In genomic region chr17:63986842-63987615, GRCh38 we compare ENCODE assay signal across 22 cellular contexts. TPM values are rescaled to one million over a fixed set of nuclear protein-coding genes. Genes with fewer than 3 reads are reported as not detected.
DNase-seq lines count a peak whose midpoint lies in the region.
"Had no signal": no experiment of that assay in that cellular context is flagged by ENCODE, and none has a peak within 500 bp of the region (broad histone marks: within the 10 kb centered on the region; RNA-seq: fewer than 3 reads in every experiment).

No MANE protein-coding gene starts in this region.

- peak overlapping the region; percentile 79 for H3K27ac Mint-ChIP-seq in activated T-cell treated with anti-CD3 and anti-CD28 coated beads, Interleukin-2, amount 50 U/mL, for 24 hours
- H3K27ac Mint-ChIP-seq in immature natural killer cell, result peak overlapping the region in 4 of 6 donors; percentile 46 to 81 (median 62)

- H3K27me3 ChIP-seq in subcutaneous abdominal adipose tissue (ENCODE audit: control insufficient read depth in 5 of 5, insufficient read depth in 4 of 5, low read length in 5 of 5), result peaks cover 0 to 13% (median 9%) of the 10 kb centered on the region in 5 donors

- H3K36me3 Mint-ChIP-seq in activated T-cell treated with anti-CD3 and anti-CD28 coated beads, Interleukin-2, amount 50 U/mL, for 24 hours (ENCODE audit: low read depth), result no peaks in the 10 kb centered on the region
- H3K36me3 Mint-ChIP-seq in immature natural killer cell, result peaks cover 0 to 3% (median 0%) of the 10 kb centered on the region in 3 donors

- DNase-seq in activated T-cell treated with anti-CD3 and anti-CD28 coated beads, Interleukin-2, amount 50 U/mL, for 24 hours, result no peak
- DNase-seq in activated T-cell treated with anti-CD3 and anti-CD28 coated beads for 4 hours, result no peak
- peak; percentile 81 for DNase-seq in NCI-H82 (lab: John Stamatoyannopoulos, UW)
- DNase-seq in immature natural killer cell, result no peak
- no peak for DNase-seq in SIG-M5 (lab: John Stamatoyannopoulos, UW)
- no peak for DNase-seq in HT-29 (ENCODE audit: low spot score)
- DNase-seq in NCI-H2107 treated with DMSO at 0.1 percent for 48 hours (lab: John Stamatoyannopoulos, UW; ENCODE audit: unreplicated experiment), result no peak
- DNase-seq: mammary epithelial cell; naive thymus-derived CD4-positive, alpha-beta T cell; NCI-H187; NCI-H446; stimulated activated CD4-positive, alpha-beta T cell treated with anti-CD3 and anti-CD28 coated beads, Interleukin-4, amount 100 ng/mL, for 4 hours had no signal

- H3K27me3 Mint-ChIP-seq in activated T-cell treated with anti-CD3 and anti-CD28 coated beads, Interleukin-2, amount 50 U/mL, for 24 hours, result peaks cover 1% of the 10 kb centered on the region
- H3K27me3 Mint-ChIP-seq in immature natural killer cell (ENCODE audit: low read depth in 3 of 3), result peaks cover 4 to 16% (median 13%) of the 10 kb centered on the region in 3 donors

- H3K9me3 ChIP-seq in subcutaneous abdominal adipose tissue (ENCODE audit: control insufficient read depth in 5 of 5, low read length in 5 of 5), result peaks cover 0 to under 1% (median 0%) of the 10 kb centered on the region in 5 donors

- H3K9me3 Mint-ChIP-seq in activated T-cell treated with anti-CD3 and anti-CD28 coated beads, Interleukin-2, amount 50 U/mL, for 24 hours, result peaks cover 6% of the 10 kb centered on the region
- no peaks in the 10 kb centered on the region for H3K9me3 Mint-ChIP-seq in immature natural killer cell

- H3K9ac ChIP-seq in subcutaneous abdominal adipose tissue (ENCODE audit: low read length in 5 of 5), result peak overlapping the region in 1 of 5 donors; percentile 23

- peaks cover 12 to 86% (median 57%) of the 10 kb centered on the region in 5 donors for H3K4me1 ChIP-seq in subcutaneous abdominal adipose tissue (ENCODE audit: control insufficient read depth in 5 of 5, insufficient read depth in 5 of 5, low read length in 5 of 5)

- H3K36me3 ChIP-seq in subcutaneous abdominal adipose tissue (ENCODE audit: control insufficient read depth in 5 of 5, insufficient read depth in 5 of 5, low read length in 5 of 5), result no peaks in the 10 kb centered on the region
- H3K36me3 ChIP-seq: heart left ventricle, SJSA1 had no signal

- H3K4me3 Mint-ChIP-seq in activated T-cell treated with anti-CD3 and anti-CD28 coated beads, Interleukin-2, amount 50 U/mL, for 24 hours, result no peak overlapping the region
- H3K4me3 Mint-ChIP-seq in immature natural killer cell, result peak overlapping the region in 3 of 5 donors; percentile 6 to 30 (median 20)
- H3K4me3 Mint-ChIP-seq: naive thymus-derived CD4-positive, alpha-beta T cell had no signal

- H3K4me3 ChIP-seq in subcutaneous abdominal adipose tissue (ENCODE audit: low read depth in 1 of 5, low read length in 5 of 5), result no peak overlapping the region
- H3K4me3 ChIP-seq: heart left ventricle, SJSA1, skin epidermis had no signal

- H3K27ac ChIP-seq in subcutaneous abdominal adipose tissue (ENCODE audit: low read depth, low read length), result peak overlapping the region; percentile 54
- H3K27ac ChIP-seq: C4-2B, SJSA1, skin epidermis had no signal

- peaks cover 35% of the 10 kb centered on the region for H3K4me1 Mint-ChIP-seq in activated T-cell treated with anti-CD3 and anti-CD28 coated beads, Interleukin-2, amount 50 U/mL, for 24 hours (ENCODE audit: low read depth)
- peaks cover 49 to 53% of the 10 kb centered on the region in 2 donors for H3K4me1 Mint-ChIP-seq in immature natural killer cell

RNA-seq across cellular contexts. Expression of gene PRR29, which starts 11.1 kb away (rescaled TPM):
- 1 to 10 TPM; 5.0 to 6.8 (median 5.5) TPM for polyA plus RNA-seq in immature natural killer cell
- total RNA-seq in HT-29 (2014; rRNA removed; shearing (Covaris generic)), result 0.10 TPM in 1 of 2 replicates, not detected in the other
- total RNA-seq: A673 had no signal

RNA-seq across cellular contexts. Expression of gene SCN4A, which starts 14.3 kb away (rescaled TPM):
- under 1 TPM in 1 of 3 donors, not detected in 2; 0.02 TPM for polyA plus RNA-seq in immature natural killer cell
- total RNA-seq in HT-29 (2014; rRNA removed; shearing (Covaris generic)), result not detected in 2 replicates
- total RNA-seq: chondrocyte, HT1080, mammary epithelial cell, SJSA1 had no signal
- polyA plus RNA-seq: fibroblast of lung; naive thymus-derived CD4-positive, alpha-beta T cell had no signal

RNA-seq across cellular contexts. Expression of gene ICAM2, which starts 33.4 kb away (rescaled TPM):
- 100 to 1,000 TPM; 327 to 535 (median 329) TPM for polyA plus RNA-seq in immature natural killer cell
- 0.21 and 0.64 TPM in 2 replicates for total RNA-seq in HT-29 (2014; rRNA removed; shearing (Covaris generic))
- total RNA-seq: chondrocyte had no signal

RNA-seq across cellular contexts. Expression of gene CD79B, which starts 54.9 kb away (rescaled TPM):
- polyA plus RNA-seq in immature natural killer cell, result 10 to 100 TPM; 45.8 to 67.3 (median 51.9) TPM
- total RNA-seq in HT-29 (2014; rRNA removed; shearing (Covaris generic)), result not detected in 2 replicates
- total RNA-seq: chondrocyte, Daoy, SJSA1 had no signal
